Comparison of ENCODE assay signal across 29 cellular contexts in genomic region chr5:1139366-1139765, GRCh38.
"Had no signal": no experiment of that assay in that cellular context is flagged by ENCODE, and none has a peak within 500 bp of the region (broad histone marks: within the 10 kb centered on the region; RNA-seq: fewer than 3 reads in every experiment).

No MANE protein-coding gene starts in this region.

- H3K27me3 ChIP-seq: ovary, upper lobe of right lung had no signal

- H3K36me3 ChIP-seq: brain microvascular endothelial cell, left ventricle myocardium inferior, ovary, prostate gland, stomach, tibial artery, upper lobe of right lung had no signal

- H3K36me3 Mint-ChIP-seq: mesothelial cell of epicardium, naive B cell had no signal

- H3K27ac ChIP-seq: brain microvascular endothelial cell, foreskin keratinocyte, left ventricle myocardium inferior, ovary, prostate gland, stomach, tibial artery, upper lobe of right lung had no signal

- H3K9me3 Mint-ChIP-seq: mesothelial cell of epicardium, naive B cell had no signal

- H3K4me3 ChIP-seq: left ventricle myocardium inferior, lung, ovary, prostate gland, skin epidermis, stomach, tibial artery, upper lobe of right lung had no signal

- H3K4me1 ChIP-seq: foreskin keratinocyte had no signal

- DNase-seq: activated CD4-positive, alpha-beta memory T cell treated with anti-CD3 and anti-CD28 coated beads, Interleukin-2, amount 10 ng/mL, durations not matched to agents 7 days and 5 days; activated CD4-positive, alpha-beta T cell treated with anti-CD3 and anti-CD28 coated beads, Interleukin-2, amount 10 ng/mL, durations not matched to agents 7 days and 5 days; activated CD4-positive, CD25-positive, alpha-beta regulatory T cell treated with anti-CD3 and anti-CD28 coated beads, Interleukin-2, amount 50 U/mL, for 72 hours; activated CD8-positive, alpha-beta memory T cell treated with anti-CD3 and anti-CD28 coated beads, Interleukin-2, amount 50 U/mL, for 48 hours; activated gamma-delta T cell; activated naive CD4-positive, alpha-beta T cell treated with anti-CD3 and anti-CD28 coated beads, Interleukin-2, amount 50 U/mL, for 16 hours; activated T-cell treated with anti-CD3 and anti-CD28 coated beads, Interleukin-2, amount 50 U/mL, for 24 hours; amniotic stem cell; brain microvascular endothelial cell; cortex of kidney; left ventricle myocardium inferior; naive B cell; nephron progenitor cell; ovary; retina; stimulated activated CD4-positive, alpha-beta T cell treated with anti-CD3 and anti-CD28 coated beads, Interleukin-1b, Interleukin-23, amount 100 ng/mL, for 48 hours; stimulated activated CD4-positive, alpha-beta T cell treated with anti-CD3 and anti-CD28 coated beads, Interleukin-4, amount 100 ng/mL, for 4 hours; stimulated activated CD8-positive, alpha-beta memory T cell treated with anti-CD3 and anti-CD28 coated beads, Interleukin-4, amount 100 ng/mL, for 48 hours; stimulated activated naive B cell treated with anti-CD40 and anti-IgM and Interleukin-4, amounts not matched to agents 10 μg/mL and 1 μg/mL and 100 μg/mL, for 72 hours; stomach; T-helper 17 cell; T1000; tibial artery; upper lobe of right lung had no signal

- H3K4me3 Mint-ChIP-seq: activated CD4-positive, alpha-beta memory T cell treated with anti-CD3 and anti-CD28 coated beads, Interleukin-2, amount 10 ng/mL, durations not matched to agents 7 days and 5 days; activated CD4-positive, alpha-beta T cell treated with anti-CD3 and anti-CD28 coated beads, Interleukin-2, amount 10 ng/mL, durations not matched to agents 7 days and 5 days; activated T-cell treated with anti-CD3 and anti-CD28 coated beads, Interleukin-2, amount 50 U/mL, for 24 hours; mesothelial cell of epicardium; nephron progenitor cell; T-helper 17 cell had no signal

- H3K9me3 ChIP-seq: left ventricle myocardium inferior, ovary, prostate gland, stomach, tibial artery, upper lobe of right lung had no signal

- H3K27ac Mint-ChIP-seq: activated CD4-positive, alpha-beta memory T cell treated with anti-CD3 and anti-CD28 coated beads, Interleukin-2, amount 10 ng/mL, durations not matched to agents 7 days and 5 days; activated CD4-positive, alpha-beta T cell treated with anti-CD3 and anti-CD28 coated beads, Interleukin-2, amount 10 ng/mL, durations not matched to agents 7 days and 5 days; activated T-cell treated with anti-CD3 and anti-CD28 coated beads, Interleukin-2, amount 50 U/mL, for 24 hours; mesothelial cell of epicardium; nephron progenitor cell; stimulated activated naive B cell treated with anti-CD40 and anti-IgM and Interleukin-4, amounts not matched to agents 10 μg/mL and 1 μg/mL and 100 μg/mL, for 72 hours; T-helper 17 cell had no signal
